ENCODE assay signal across 8 cellular contexts in the genomic region with DNA sequence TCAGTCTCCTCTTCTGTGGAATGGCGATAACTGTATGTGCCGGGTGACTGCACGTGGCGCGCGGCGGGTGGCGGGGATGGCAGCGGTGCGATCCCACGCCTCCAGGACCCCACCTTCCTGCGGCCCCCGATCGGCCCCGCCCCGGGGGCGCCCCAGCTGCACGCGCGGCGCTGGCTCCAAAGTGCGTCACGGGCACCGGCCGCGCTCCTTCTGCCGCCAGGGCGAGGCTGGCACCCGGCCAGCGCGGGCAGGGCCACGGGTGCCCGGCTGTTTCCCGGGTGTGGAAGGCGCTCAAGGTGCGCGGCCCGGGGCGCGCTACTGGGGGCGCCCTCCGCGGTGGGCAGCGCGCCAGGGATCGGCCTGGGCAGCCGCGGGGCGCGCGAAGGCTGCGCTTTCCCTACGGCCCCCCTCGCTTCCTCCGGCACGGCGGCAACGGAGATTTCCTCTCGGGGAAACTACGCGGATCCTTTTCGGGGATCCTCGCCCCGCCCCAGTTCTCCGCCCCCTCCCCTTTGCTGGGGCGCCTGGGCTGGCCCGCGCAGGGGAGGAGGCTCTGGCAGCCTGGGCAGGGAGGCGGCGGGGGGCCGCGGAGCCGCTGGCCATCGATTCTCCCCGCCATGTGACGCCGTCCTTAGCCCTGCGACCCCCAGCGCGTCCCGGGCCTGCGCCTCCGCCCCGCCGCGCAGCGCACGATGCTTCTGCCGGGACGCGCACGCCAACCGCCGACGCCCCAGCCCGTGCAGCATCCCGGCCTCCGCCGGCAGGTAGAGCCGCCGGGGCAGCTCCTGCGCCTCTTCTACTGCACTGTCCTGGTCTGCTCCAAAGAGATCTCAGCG. TPM values are rescaled to one million over a fixed set of nuclear protein-coding genes. Genes with fewer than 3 reads are reported as not detected.
DNase-seq lines count a peak whose midpoint lies in the region; ATAC-seq, FAIRE-seq and TF ChIP-seq lines count a peak whose summit lies in the region.

A gene with protein sequence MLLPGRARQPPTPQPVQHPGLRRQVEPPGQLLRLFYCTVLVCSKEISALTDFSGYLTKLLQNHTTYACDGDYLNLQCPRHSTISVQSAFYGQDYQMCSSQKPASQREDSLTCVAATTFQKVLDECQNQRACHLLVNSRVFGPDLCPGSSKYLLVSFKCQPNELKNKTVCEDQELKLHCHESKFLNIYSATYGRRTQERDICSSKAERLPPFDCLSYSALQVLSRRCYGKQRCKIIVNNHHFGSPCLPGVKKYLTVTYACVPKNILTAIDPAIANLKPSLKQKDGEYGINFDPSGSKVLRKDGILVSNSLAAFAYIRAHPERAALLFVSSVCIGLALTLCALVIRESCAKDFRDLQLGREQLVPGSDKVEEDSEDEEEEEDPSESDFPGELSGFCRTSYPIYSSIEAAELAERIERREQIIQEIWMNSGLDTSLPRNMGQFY (plus strand): TSS at position 545 of the 836 bp plus-strand sequence. CDS start 148 bp downstream, at position 693.

- no peaks in the 10 kb centered on the region for H3K9me3 ChIP-seq in SJCRH30 (replicated peaks)

- ATAC-seq in HG03432 (IDR thresholded peaks at IDR 0.05; ENCODE audit: unreplicated experiment) (no peak), GM19463 (IDR thresholded peaks at IDR 0.05; ENCODE audit: unreplicated experiment) (no peak)

- H3K4me1 ChIP-seq in SJCRH30, result no peaks in the 10 kb centered on the region

- FAIRE-seq in H54 (lab: Jason Lieb, UNC), result no peak

- H3K36me3 ChIP-seq in SJCRH30, result no peaks in the 10 kb centered on the region

- TF ChIP-seq CTCF in subcutaneous adipose tissue (IDR thresholded peaks at IDR 0.05; ENCODE audit: low read depth), result no peak

- H3K27ac ChIP-seq in SJCRH30, result no peak within 1 kb of the TSS

- peaks cover 3% of the 10 kb centered on the region for H3K27me3 ChIP-seq in SJCRH30

- 0 out of 2 replicates have a peak, but pooled peaks have one; percentile 15 for TF ChIP-seq POLR2A in H54 (IDR thresholded peaks at IDR 0.05; ENCODE audit: low read depth, low read length)

- H3K4me3 ChIP-seq in SJCRH30, result peak within 1 kb of the TSS; percentile 63

- DNase-seq in H54 (ENCODE audit: insufficient read length, low spot score) (peak; percentile 84), SJCRH30 (peak; percentile 18 to 26), globus pallidus (ENCODE audit: low spot score) (peak; percentile 35), nucleus accumbens (lab: John Stamatoyannopoulos, UW) (peak in 41 of 56 donors; percentile 34 to 82 (median 63))
- DNase-seq in activated naive CD4-positive, alpha-beta T cell treated with anti-CD3 and anti-CD28 coated beads, Interleukin-2, amount 50 U/mL, for 16 hours, result peak; percentile 78

RNA-seq across cellular contexts. Expression of the gene that starts here (rescaled TPM):
- total RNA-seq in SJCRH30 (2014; rRNA removed; shearing (Covaris generic)), result 0.10 and 0.13 TPM in 2 replicates
- total RNA-seq in subcutaneous adipose tissue, result 10 to 100 TPM; 20.1 to 56.1 (median 32.9) TPM

Comparison
In these comparisons a context has a peak if more than half of its experiments do, and no peak if none do; other contexts are left out.
1. RNA of the gene that starts here (total RNA-seq): 20.1 to 56.1 TPM in subcutaneous adipose tissue; 0.10 to 0.13 TPM in SJCRH30; every median in the first group is over 10 times any median in the second.
2. Peak in DNase-seq and H3K4me3 ChIP-seq in SJCRH30; RNA of the gene not detected or under 1 TPM.
3. DNase-seq: peak in every context shown above with its lines; median percentile 84 in H54; 78 in activated naive CD4-positive, alpha-beta T cell treated with anti-CD3 and anti-CD28 coated beads, Interleukin-2, amount 50 U/mL, for 16 hours; 63 in nucleus accumbens; 35 in globus pallidus; 22 in SJCRH30.